ENCODE assay signal across 9 cellular contexts in genomic region chr10:43417950-43418768, GRCh38. TPM values are rescaled to one million over a fixed set of nuclear protein-coding genes. Genes with fewer than 3 reads are reported as not detected.
DNase-seq lines count a peak whose midpoint lies in the region; ATAC-seq lines count a peak whose summit lies in the region.
"Had no signal": no experiment of that assay in that cellular context is flagged by ENCODE, and none has a peak within 500 bp of the region (broad histone marks: within the 10 kb centered on the region; RNA-seq: fewer than 3 reads in every experiment).

No MANE protein-coding gene starts in this region.

- intact Hi-C loops in activated CD4-positive, alpha-beta T cell treated with anti-CD3 and anti-CD28 coated beads for 36 hours (cut with DNase I, micrococcal nuclease) = no loop called here

- no peaks in the 10 kb centered on the region for H3K27me3 Mint-ChIP-seq in activated CD4-positive, alpha-beta T cell treated with anti-CD3 and anti-CD28 coated beads for 36 hours
- H3K27me3 Mint-ChIP-seq in activated naive CD8-positive, alpha-beta T cell treated with anti-CD3 and anti-CD28 coated beads, Interleukin-2, amount 10 ng/mL, durations not matched to agents 7 days and 5 days = no peaks in the 10 kb centered on the region
- no peaks in the 10 kb centered on the region for H3K27me3 Mint-ChIP-seq in stimulated activated naive CD8-positive, alpha-beta T cell treated with anti-CD3 and anti-CD28 coated beads, Interleukin-15, Interleukin-2, amounts not matched to agents 100 ng/mL and 50 ng/mL, for 24 hours

- POLR2A ChIA-PET in activated CD4-positive, alpha-beta T cell treated with anti-CD3 and anti-CD28 coated beads for 36 hours (lab: Charles Lee) = interaction anchor here (1.8 kb wide), 1 partner anchor 10 kb away, joined by 16 read pairs; no protein-coding TSS in a partner anchor
- POLR2A ChIA-PET in activated naive CD8-positive, alpha-beta T cell treated with anti-CD3 and anti-CD28 coated beads, Interleukin-2, amount 10 ng/mL, durations not matched to agents 7 days and 5 days (lab: Charles Lee) = interaction anchor here (0.6 to 4.9 kb wide), 8 partner anchors 9 to 57 kb away, joined by 3 to 137 read pairs (median 4); partner anchors contain the start of genes HNRNPF and ZNF487

- peak; percentile 62 for DNase-seq in activated CD4-positive, alpha-beta T cell treated with anti-CD3 and anti-CD28 coated beads for 36 hours
- no peak for DNase-seq in activated CD4-positive, alpha-beta T cell treated with anti-CD3 and anti-CD28 coated beads, Interleukin-2, amount 50 U/mL, for 4 hours
- DNase-seq in NCI-H2227 treated with DMSO at 0.1 percent for 48 hours (lab: John Stamatoyannopoulos, UW) = peak; percentile 10
- DNase-seq in activated naive CD8-positive, alpha-beta T cell treated with anti-CD3 and anti-CD28 coated beads, Interleukin-2, amount 10 ng/mL, durations not matched to agents 7 days and 5 days = peak; percentile 63
- DNase-seq in NCI-H2171 treated with DMSO at 0.1 percent for 48 hours (lab: John Stamatoyannopoulos, UW) = no peak
- DNase-seq: uterus had no signal

- ATAC-seq in activated CD4-positive, alpha-beta T cell treated with anti-CD3 and anti-CD28 coated beads for 36 hours = peak; percentile 37
- peak; percentile 37 for ATAC-seq in activated naive CD8-positive, alpha-beta T cell treated with anti-CD3 and anti-CD28 coated beads, Interleukin-2, amount 10 ng/mL, durations not matched to agents 7 days and 5 days (ENCODE audit: low read depth)
- no peak for ATAC-seq in HG02678 (IDR thresholded peaks at IDR 0.05; ENCODE audit: unreplicated experiment)
- no peak for ATAC-seq in HG02938 (IDR thresholded peaks at IDR 0.05; ENCODE audit: unreplicated experiment)

- H3K4me1 Mint-ChIP-seq in activated CD4-positive, alpha-beta T cell treated with anti-CD3 and anti-CD28 coated beads for 36 hours = peaks cover 34% of the 10 kb centered on the region
- peaks cover 31% of the 10 kb centered on the region for H3K4me1 Mint-ChIP-seq in activated naive CD8-positive, alpha-beta T cell treated with anti-CD3 and anti-CD28 coated beads, Interleukin-2, amount 10 ng/mL, durations not matched to agents 7 days and 5 days
- H3K4me1 Mint-ChIP-seq in stimulated activated naive CD8-positive, alpha-beta T cell treated with anti-CD3 and anti-CD28 coated beads, Interleukin-15, Interleukin-2, amounts not matched to agents 100 ng/mL and 50 ng/mL, for 24 hours (ENCODE audit: low read depth) = peaks cover 47% of the 10 kb centered on the region

- H3K9me3 Mint-ChIP-seq in activated CD4-positive, alpha-beta T cell treated with anti-CD3 and anti-CD28 coated beads for 36 hours (ENCODE audit: low read depth) = no peaks in the 10 kb centered on the region
- H3K9me3 Mint-ChIP-seq in activated naive CD8-positive, alpha-beta T cell treated with anti-CD3 and anti-CD28 coated beads, Interleukin-2, amount 10 ng/mL, durations not matched to agents 7 days and 5 days = no peaks in the 10 kb centered on the region
- no peaks in the 10 kb centered on the region for H3K9me3 Mint-ChIP-seq in stimulated activated naive CD8-positive, alpha-beta T cell treated with anti-CD3 and anti-CD28 coated beads, Interleukin-15, Interleukin-2, amounts not matched to agents 100 ng/mL and 50 ng/mL, for 24 hours

- peaks cover 2% of the 10 kb centered on the region for H3K36me3 Mint-ChIP-seq in activated CD4-positive, alpha-beta T cell treated with anti-CD3 and anti-CD28 coated beads for 36 hours (ENCODE audit: low read depth)
- no peaks in the 10 kb centered on the region for H3K36me3 Mint-ChIP-seq in activated naive CD8-positive, alpha-beta T cell treated with anti-CD3 and anti-CD28 coated beads, Interleukin-2, amount 10 ng/mL, durations not matched to agents 7 days and 5 days
- H3K36me3 Mint-ChIP-seq in stimulated activated naive CD8-positive, alpha-beta T cell treated with anti-CD3 and anti-CD28 coated beads, Interleukin-15, Interleukin-2, amounts not matched to agents 100 ng/mL and 50 ng/mL, for 24 hours (ENCODE audit: low read depth) = no peaks in the 10 kb centered on the region

- peak overlapping the region; percentile 34 for H3K4me3 Mint-ChIP-seq in activated CD4-positive, alpha-beta T cell treated with anti-CD3 and anti-CD28 coated beads for 36 hours
- H3K4me3 Mint-ChIP-seq in activated naive CD8-positive, alpha-beta T cell treated with anti-CD3 and anti-CD28 coated beads, Interleukin-2, amount 10 ng/mL, durations not matched to agents 7 days and 5 days = peak overlapping the region; percentile 59
- peak overlapping the region; percentile 42 for H3K4me3 Mint-ChIP-seq in stimulated activated naive CD8-positive, alpha-beta T cell treated with anti-CD3 and anti-CD28 coated beads, Interleukin-15, Interleukin-2, amounts not matched to agents 100 ng/mL and 50 ng/mL, for 24 hours

- CTCF ChIA-PET in activated CD4-positive, alpha-beta T cell treated with anti-CD3 and anti-CD28 coated beads for 36 hours (lab: Charles Lee) = interaction anchor here (0.8 to 1.4 kb wide), 3 partner anchors 8 to 32 kb away, joined by 3 to 6 read pairs (median 4); partner anchors contain the start of gene HNRNPF

- peak overlapping the region; percentile 81 for H3K27ac Mint-ChIP-seq in activated CD4-positive, alpha-beta T cell treated with anti-CD3 and anti-CD28 coated beads for 36 hours
- H3K27ac Mint-ChIP-seq in activated naive CD8-positive, alpha-beta T cell treated with anti-CD3 and anti-CD28 coated beads, Interleukin-2, amount 10 ng/mL, durations not matched to agents 7 days and 5 days = peak overlapping the region; percentile 92
- peak overlapping the region; percentile 95 for H3K27ac Mint-ChIP-seq in stimulated activated naive CD8-positive, alpha-beta T cell treated with anti-CD3 and anti-CD28 coated beads, Interleukin-15, Interleukin-2, amounts not matched to agents 100 ng/mL and 50 ng/mL, for 24 hours

RNA-seq across cellular contexts. Expression of gene HNRNPF, which starts 9.2 kb away (rescaled TPM):
- 100 to 1,000 TPM; 410 to 466 TPM for total RNA-seq in activated CD4-positive, alpha-beta T cell treated with anti-CD3 and anti-CD28 coated beads for 36 hours
- total RNA-seq in activated naive CD8-positive, alpha-beta T cell treated with anti-CD3 and anti-CD28 coated beads, Interleukin-2, amount 10 ng/mL, durations not matched to agents 7 days and 5 days = 100 to 1,000 TPM; 347 to 351 TPM

RNA-seq across cellular contexts. Expression of gene ZNF487, which starts 18.8 kb away (rescaled TPM):
- 1 to 10 TPM; 1.8 to 2.3 TPM for total RNA-seq in activated CD4-positive, alpha-beta T cell treated with anti-CD3 and anti-CD28 coated beads for 36 hours
- 1 to 10 TPM; 3.3 to 3.4 TPM for total RNA-seq in activated naive CD8-positive, alpha-beta T cell treated with anti-CD3 and anti-CD28 coated beads, Interleukin-2, amount 10 ng/mL, durations not matched to agents 7 days and 5 days

RNA-seq across cellular contexts. Expression of gene FXYD4, which starts 46.7 kb away (rescaled TPM):
- total RNA-seq in activated CD4-positive, alpha-beta T cell treated with anti-CD3 and anti-CD28 coated beads for 36 hours = not detected
- total RNA-seq in activated naive CD8-positive, alpha-beta T cell treated with anti-CD3 and anti-CD28 coated beads, Interleukin-2, amount 10 ng/mL, durations not matched to agents 7 days and 5 days = not detected
- total RNA-seq: uterus had no signal

Comparison
In these comparisons a context has a peak if more than half of its experiments do, and no peak if none do; other contexts are left out.
1. DNase-seq: peak in activated CD4-positive, alpha-beta T cell treated with anti-CD3 and anti-CD28 coated beads for 36 hours (single experiment), NCI-H2227 treated with DMSO at 0.1 percent for 48 hours (single experiment) and activated naive CD8-positive, alpha-beta T cell treated with anti-CD3 and anti-CD28 coated beads, Interleukin-2, amount 10 ng/mL, durations not matched to agents 7 days and 5 days (single experiment); none in activated CD4-positive, alpha-beta T cell treated with anti-CD3 and anti-CD28 coated beads, Interleukin-2, amount 50 U/mL, for 4 hours (0 of 2) and NCI-H2171 treated with DMSO at 0.1 percent for 48 hours (single experiment).
2. ATAC-seq: peak in activated CD4-positive, alpha-beta T cell treated with anti-CD3 and anti-CD28 coated beads for 36 hours (single experiment) and activated naive CD8-positive, alpha-beta T cell treated with anti-CD3 and anti-CD28 coated beads, Interleukin-2, amount 10 ng/mL, durations not matched to agents 7 days and 5 days (single experiment); none in HG02678 (single experiment) and HG02938 (single experiment).
3. Peak in every context shown above with its lines, with median percentiles within 50 percentile points of each other: H3K27ac Mint-ChIP-seq and H3K4me3 Mint-ChIP-seq.